18 cellular contexts compared by ENCODE assay signal in genomic region chr14:103205541-103205906, GRCh38.
DNase-seq lines count a peak whose midpoint lies in the region; ATAC-seq and TF ChIP-seq lines count a peak whose summit lies in the region.
"Had no signal": no experiment of that assay in that cellular context is flagged by ENCODE, and none has a peak within 500 bp of the region (broad histone marks: within the 10 kb centered on the region; RNA-seq: fewer than 3 reads in every experiment).

No MANE protein-coding gene starts in this region.

- H2AFZ ChIP-seq in PC-9 (no peak overlapping the region), fibroblast of lung (ENCODE audit: low read length) (no peak overlapping the region)

- ATAC-seq in HG03520 (IDR thresholded peaks at IDR 0.05; ENCODE audit: unreplicated experiment) = no peak

- peaks cover 59% of the 10 kb centered on the region for H3K79me2 ChIP-seq in PC-9 (ENCODE audit: low read depth)
- H3K79me2 ChIP-seq in fibroblast of lung (ENCODE audit: control insufficient read depth, insufficient read depth, low read length) = no peaks in the 10 kb centered on the region

- H3K27ac ChIP-seq in PC-9 (peak overlapping the region; percentile 83), fibroblast of lung (ENCODE audit: insufficient read depth, low read length) (peak overlapping the region; percentile 59), suprapubic skin (peak overlapping the region; percentile 89)

- intact Hi-C loops in PC-9 (cut with micrococcal nuclease; ENCODE audit: unreplicated experiment) = loop anchor here (5.0 kb wide), 2 partner anchors 57 to 1863 kb away; no protein-coding TSS in a partner anchor

- POLR2A ChIA-PET in PC-9 (lab: Charles Lee; ENCODE audit: unreplicated experiment) = interaction anchor here (0.8 kb wide), 1 partner anchor 14 kb away, joined by 3 read pairs; no protein-coding TSS in a partner anchor

- H3K27me3 ChIP-seq in PC-9 (ENCODE audit: insufficient read depth, low read depth) (no peaks in the 10 kb centered on the region), fibroblast of lung (ENCODE audit: control insufficient read depth, insufficient read depth, low read length) (no peaks in the 10 kb centered on the region), suprapubic skin (peaks cover 14% of the 10 kb centered on the region)

- H3K9ac ChIP-seq in fibroblast of lung (ENCODE audit: insufficient read depth, low read length) = no peak overlapping the region

- H3K9me3 ChIP-seq in PC-9 (ENCODE audit: insufficient read depth, low read depth) (peaks cover 18% of the 10 kb centered on the region), fibroblast of lung (ENCODE audit: control insufficient read depth, insufficient read depth, low read depth, low read length) (no peaks in the 10 kb centered on the region), suprapubic skin (no peaks in the 10 kb centered on the region)

- no peaks in the 10 kb centered on the region for H3K9me2 ChIP-seq in PC-9 (ENCODE audit: insufficient read depth)

- peaks cover 20% of the 10 kb centered on the region for H3K9me3 Mint-ChIP-seq in nephron

- TF ChIP-seq POLR2A in suprapubic skin (IDR thresholded peaks at IDR 0.05) = no peak

- CTCF ChIA-PET in PC-9 (lab: Charles Lee) = interaction anchor here (0.5 to 1.3 kb wide), 4 partner anchors 50 to 1275 kb away, joined by 3 to 7 read pairs (median 4); no protein-coding TSS in a partner anchor

- peaks cover 20% of the 10 kb centered on the region for H3K4me1 Mint-ChIP-seq in nephron

- peaks cover 44% of the 10 kb centered on the region for H3K27me3 Mint-ChIP-seq in nephron (ENCODE audit: low read depth)

- H3K4me3 Mint-ChIP-seq in nephron = peak overlapping the region; percentile 22 to 83 (median 41)
- H3K4me3 Mint-ChIP-seq: T-helper 2 cell treated with Interferon-gamma antibody and Interleukin-4, amounts not matched to agents 5 μg/mL and 100 μg/mL, for 36 hours had no signal

- TF ChIP-seq EP300 in suprapubic skin (IDR thresholded peaks at IDR 0.05) = no peak

- H3K4me3 ChIP-seq in PC-9 = peak overlapping the region; percentile 58; the same call in 1 of the 2 replicates
- H3K4me3 ChIP-seq in fibroblast of lung (replicated peaks in 1 of 4; ENCODE audit: control extremely low read depth in 1 of 4, insufficient read depth in 1 of 4, low read depth in 3 of 4, low read length in 4 of 4) = peak overlapping the region in 1 of 4 experiments; percentile 67
- H3K4me3 ChIP-seq in suprapubic skin = no peak overlapping the region

- WGBS in suprapubic skin = 86% methylated on average over 3 of the region's 3 CpGs

- H3K4me1 ChIP-seq in PC-9 (replicated peaks; ENCODE audit: insufficient read depth) (peaks cover 36% of the 10 kb centered on the region), fibroblast of lung (ENCODE audit: control insufficient read depth, extremely low read depth, insufficient read depth, low read length) (peaks cover 6% of the 10 kb centered on the region), suprapubic skin (peaks cover 21% of the 10 kb centered on the region)

- peak overlapping the region; percentile 86 to 95 (median 92) for H3K27ac Mint-ChIP-seq in nephron
- H3K27ac Mint-ChIP-seq: T-helper 2 cell treated with Interferon-gamma antibody and Interleukin-4, amounts not matched to agents 5 μg/mL and 100 μg/mL, for 36 hours had no signal

- no TSS peak for BruUV-seq in PC-9 (replicated peaks; lab: Mats Ljungman, UMichigan)

- DNase-seq in PC-9 = no peak
- no peak for DNase-seq in fibroblast of lung (ENCODE audit: low read depth in 2 of 2)
- DNase-seq in suprapubic skin (ENCODE audit: low spot score in 2 of 2) = peak in 1 of 2 donors; percentile 42
- DNase-seq in ecto neural progenitor cell (ENCODE audit: low spot score) = no peak
- no peak for DNase-seq in NCI-H2171 (lab: John Stamatoyannopoulos, UW)
- DNase-seq in NCI-H1694 treated with DMSO at 0.1 percent for 48 hours (lab: John Stamatoyannopoulos, UW) = no peak
- DNase-seq: activated CD4-positive, CD25-positive, alpha-beta regulatory T cell treated with anti-CD3 and anti-CD28 coated beads, Interleukin-2, amount 50 U/mL, for 72 hours; anterior cingulate cortex; GF-D8; HCEC 1CT; MM.1S; NCI-H187 treated with DMSO at 0.1 percent for 48 hours; NCI-H510A; SHP77 treated with DMSO at 0.1 percent for 48 hours; stimulated activated naive CD4-positive, alpha-beta T cell had no signal

- peak overlapping the region; percentile 82 for H3K4me2 ChIP-seq in PC-9
- no peak overlapping the region for H3K4me2 ChIP-seq in fibroblast of lung (ENCODE audit: extremely low read depth, insufficient read depth, low read length)

- peaks cover 9% of the 10 kb centered on the region for H3K36me3 Mint-ChIP-seq in nephron (ENCODE audit: low read depth)

- peaks cover 20% of the 10 kb centered on the region for H3K36me3 ChIP-seq in PC-9 (ENCODE audit: low read depth)
- H3K36me3 ChIP-seq in fibroblast of lung (ENCODE audit: control insufficient read depth, insufficient read depth, low read length) = no peaks in the 10 kb centered on the region
- no peaks in the 10 kb centered on the region for H3K36me3 ChIP-seq in suprapubic skin

- H3F3A ChIP-seq in PC-9 (ENCODE audit: insufficient read depth, low read depth) = peaks cover 41% of the 10 kb centered on the region; the same call in 1 of the 2 replicates

- H4K20me1 ChIP-seq in PC-9 (ENCODE audit: insufficient read depth) (no peaks in the 10 kb centered on the region), fibroblast of lung (ENCODE audit: control insufficient read depth, extremely low read depth, insufficient read depth, low read length) (no peaks in the 10 kb centered on the region)

- TF ChIP-seq CTCF in PC-9 (conservative IDR thresholded peaks at IDR 0.05) = no peak
- no peak for TF ChIP-seq CTCF in fibroblast of lung (conservative IDR thresholded peaks at IDR 0.05 in 1 of 2, IDR thresholded peaks at IDR 0.05 in 1 of 2; ENCODE audit: low read depth in 1 of 2, low read length in 2 of 2)
- no peak for TF ChIP-seq CTCF in nephron (IDR thresholded peaks at IDR 0.05; ENCODE audit: unreplicated experiment in 3 of 3)
- no peak for TF ChIP-seq CTCF in suprapubic skin (IDR thresholded peaks at IDR 0.05)
